ENCODE assay signal across 30 cellular contexts in genomic region chr6:157878039-157878438, GRCh38. TPM values are rescaled to one million over a fixed set of nuclear protein-coding genes. Genes with fewer than 3 reads are reported as not detected.
DNase-seq lines count a peak whose midpoint lies in the region; ATAC-seq lines count a peak whose summit lies in the region.
"Had no signal": no experiment of that assay in that cellular context is flagged by ENCODE, and none has a peak within 500 bp of the region (broad histone marks: within the 10 kb centered on the region; RNA-seq: fewer than 3 reads in every experiment).

No MANE protein-coding gene starts in this region.

- H2BK12ac ChIP-seq in mesenchymal stem cell (ENCODE audit: low read length in 2 of 2) = no peak overlapping the region

- peak overlapping the region; percentile 66 for H3K27ac Mint-ChIP-seq in activated CD4-positive, alpha-beta T cell treated with anti-CD3 and anti-CD28 coated beads for 36 hours
- peak overlapping the region in 2 of 3 donors; percentile 87 to 98 for H3K27ac Mint-ChIP-seq in CD4-positive, CD25-positive, alpha-beta regulatory T cell
- H3K27ac Mint-ChIP-seq in activated naive CD4-positive, alpha-beta T cell treated with anti-CD3 and anti-CD28 coated beads, Interleukin-2, amount 50 U/mL, for 72 hours = peak overlapping the region; percentile 47 to 53
- H3K27ac Mint-ChIP-seq: activated CD8-positive, alpha-beta memory T cell treated with anti-CD3 and anti-CD28 coated beads, Interleukin-2, amount 10 ng/mL, durations not matched to agents 7 days and 5 days; activated T-helper 2 cell treated with anti-CD3 and anti-CD28 coated beads, Interferon-gamma antibody, Interleukin-2, Interleukin-4, amounts not matched to agents 10 μg/mL and 5 μg/mL and 100 μg/mL, durations not matched to agents 14 hours and 24 hours and 36 hours; progenitor cell of endocrine pancreas had no signal

- peaks cover 28% of the 10 kb centered on the region for H3K36me3 ChIP-seq in CD4-positive, CD25-positive, alpha-beta regulatory T cell (ENCODE audit: control insufficient read depth, insufficient read depth, low read length)
- peaks cover 24 to 97% of the 10 kb centered on the region in 2 experiments for H3K36me3 ChIP-seq in mesenchymal stem cell (ENCODE audit: control insufficient read depth in 1 of 2, insufficient read depth in 2 of 2, low read depth in 1 of 2, low read length in 2 of 2)
- H3K36me3 ChIP-seq: neutrophil had no signal

- H2AFZ ChIP-seq in mesenchymal stem cell (ENCODE audit: low read depth, low read length) = no peak overlapping the region

- no peak overlapping the region for H2BK15ac ChIP-seq in mesenchymal stem cell (ENCODE audit: low read depth, poor library complexity, severe bottlenecking)

- no peak overlapping the region for H3K4me2 ChIP-seq in mesenchymal stem cell (ENCODE audit: low read length, poor library complexity, severe bottlenecking)

- ATAC-seq in activated CD4-positive, alpha-beta T cell treated with anti-CD3 and anti-CD28 coated beads for 36 hours = no peak
- no peak for ATAC-seq in CD4-positive, CD25-positive, alpha-beta regulatory T cell (ENCODE audit: low read depth in 2 of 2)
- no peak for ATAC-seq in activated naive CD4-positive, alpha-beta T cell treated with anti-CD3 and anti-CD28 coated beads, Interleukin-2, amount 50 U/mL, for 72 hours
- no peak for ATAC-seq in GM21381 (IDR thresholded peaks at IDR 0.05; ENCODE audit: unreplicated experiment)
- ATAC-seq: activated CD8-positive, alpha-beta memory T cell treated with anti-CD3 and anti-CD28 coated beads, Interleukin-2, amount 10 ng/mL, durations not matched to agents 7 days and 5 days; effector memory CD8-positive, alpha-beta T cell; esophagus mucosa; GM12878 had no signal

- peaks cover 25% of the 10 kb centered on the region for H3K4me1 ChIP-seq in CD4-positive, CD25-positive, alpha-beta regulatory T cell (ENCODE audit: control insufficient read depth, insufficient read depth, low read length, poor library complexity, severe bottlenecking)
- peaks cover 2% of the 10 kb centered on the region for H3K4me1 ChIP-seq in mesenchymal stem cell (ENCODE audit: control insufficient read depth, insufficient read depth, low read depth, low read length)
- H3K4me1 ChIP-seq: sigmoid colon, SJCRH30, tibial artery had no signal

- WGBS in mesenchymal stem cell = 92% methylated on average over 2 of the region's 2 CpGs

- CTCF ChIA-PET in activated CD4-positive, alpha-beta T cell treated with anti-CD3 and anti-CD28 coated beads for 36 hours (lab: Charles Lee) = interaction anchor here (0.8 to 1.9 kb wide), 10 partner anchors 10 to 192 kb away, joined by 3 to 4 read pairs (median 3); no protein-coding TSS in a partner anchor

- H2BK5ac ChIP-seq in mesenchymal stem cell (ENCODE audit: low read depth, low read length, poor library complexity, severe bottlenecking) = no peak overlapping the region

- no peak overlapping the region for H2BK120ac ChIP-seq in mesenchymal stem cell (ENCODE audit: low read depth, low read length)

- H3K4me3 Mint-ChIP-seq in activated CD4-positive, alpha-beta T cell treated with anti-CD3 and anti-CD28 coated beads for 36 hours = peak overlapping the region; percentile 5
- peak overlapping the region; percentile 9 to 48 (median 24) for H3K4me3 Mint-ChIP-seq in CD4-positive, CD25-positive, alpha-beta regulatory T cell
- H3K4me3 Mint-ChIP-seq: activated CD8-positive, alpha-beta memory T cell treated with anti-CD3 and anti-CD28 coated beads, Interleukin-2, amount 10 ng/mL, durations not matched to agents 7 days and 5 days; effector memory CD8-positive, alpha-beta T cell had no signal

- no peak overlapping the region for H3K4me3 ChIP-seq in CD4-positive, CD25-positive, alpha-beta regulatory T cell (ENCODE audit: low read depth, low read length)
- no peak overlapping the region for H3K4me3 ChIP-seq in mesenchymal stem cell (ENCODE audit: insufficient read depth in 1 of 2, low read depth in 1 of 2, low read length in 2 of 2)
- H3K4me3 ChIP-seq: GM12878, sigmoid colon, SJCRH30, tibial artery had no signal

- POLR2A ChIA-PET in activated CD4-positive, alpha-beta T cell treated with anti-CD3 and anti-CD28 coated beads for 36 hours (lab: Charles Lee) = interaction anchor here (0.6 to 1.2 kb wide), 3 partner anchors 12 to 441 kb away, joined by 3 to 7 read pairs (median 7); no protein-coding TSS in a partner anchor

- no peaks in the 10 kb centered on the region for H3K27me3 Mint-ChIP-seq in activated CD4-positive, alpha-beta T cell treated with anti-CD3 and anti-CD28 coated beads for 36 hours
- H3K27me3 Mint-ChIP-seq in CD4-positive, CD25-positive, alpha-beta regulatory T cell = no peaks in the 10 kb centered on the region
- H3K27me3 Mint-ChIP-seq: activated CD8-positive, alpha-beta memory T cell treated with anti-CD3 and anti-CD28 coated beads, Interleukin-2, amount 10 ng/mL, durations not matched to agents 7 days and 5 days; effector memory CD8-positive, alpha-beta T cell; progenitor cell of endocrine pancreas had no signal

- H3K79me1 ChIP-seq in mesenchymal stem cell (replicated peaks; ENCODE audit: low read length, poor library complexity, severe bottlenecking) = peaks cover 27% of the 10 kb centered on the region

- no peak for DNase-seq in activated CD4-positive, alpha-beta T cell treated with anti-CD3 and anti-CD28 coated beads for 36 hours
- DNase-seq in activated CD4-positive, alpha-beta T cell treated with anti-CD3 and anti-CD28 coated beads, Interleukin-2, amount 50 U/mL, for 48 hours = no peak
- DNase-seq in CD4-positive, CD25-positive, alpha-beta regulatory T cell = no peak
- no peak for DNase-seq in activated naive CD4-positive, alpha-beta T cell treated with anti-CD3 and anti-CD28 coated beads, Interleukin-2, amount 50 U/mL, for 72 hours (ENCODE audit: low spot score in 2 of 2)
- no peak for DNase-seq in mesenchymal stem cell
- no peak for DNase-seq in islet precursor cell
- no peak for DNase-seq in cardiac septum (ENCODE audit: low spot score)
- DNase-seq: 8988T; activated CD8-positive, alpha-beta memory T cell treated with anti-CD3 and anti-CD28 coated beads, Interleukin-2, amount 10 ng/mL, durations not matched to agents 7 days and 5 days; amniotic stem cell; DMS 273 treated with DMSO at 0.1 percent for 48 hours; effector memory CD8-positive, alpha-beta T cell; EL; foreskin fibroblast; GOT3; left cardiac atrium; NCI-H1417; NCI-H2081 treated with DMSO at 0.1 percent for 48 hours; NCI-H774; sigmoid colon; SJCRH30; stimulated activated CD4-positive, alpha-beta T cell treated with anti-CD3 and anti-CD28 coated beads, Interleukin-4, amount 100 ng/mL, for 24 hours; T-helper 1 cell; tibial artery had no signal

- no peak overlapping the region for H4K91ac ChIP-seq in mesenchymal stem cell (ENCODE audit: low read length)

- no peak overlapping the region for H3K14ac ChIP-seq in mesenchymal stem cell (ENCODE audit: low read length in 2 of 2)

- intact Hi-C loops in activated CD4-positive, alpha-beta T cell treated with anti-CD3 and anti-CD28 coated beads for 36 hours (cut with DNase I, micrococcal nuclease) = loop anchor here in 1 of 2 experiments (10.0 kb wide), 1 partner anchor 213 kb away; no protein-coding TSS in a partner anchor
- intact Hi-C loops in cardiac septum (cut with DNase I) = no loop called here

- peaks cover 82% of the 10 kb centered on the region for H3K36me3 Mint-ChIP-seq in activated CD4-positive, alpha-beta T cell treated with anti-CD3 and anti-CD28 coated beads for 36 hours (ENCODE audit: low read depth)
- H3K36me3 Mint-ChIP-seq in CD4-positive, CD25-positive, alpha-beta regulatory T cell = peaks cover 70% of the 10 kb centered on the region
- peaks cover 42 to 65% of the 10 kb centered on the region in 2 donors for H3K36me3 Mint-ChIP-seq in activated naive CD4-positive, alpha-beta T cell treated with anti-CD3 and anti-CD28 coated beads, Interleukin-2, amount 50 U/mL, for 72 hours

- H3K4ac ChIP-seq in mesenchymal stem cell (ENCODE audit: low read depth in 1 of 2, low read length in 2 of 2) = no peak overlapping the region

- no peaks in the 10 kb centered on the region for H3K9me3 Mint-ChIP-seq in activated CD4-positive, alpha-beta T cell treated with anti-CD3 and anti-CD28 coated beads for 36 hours (ENCODE audit: low read depth)
- no peaks in the 10 kb centered on the region for H3K9me3 Mint-ChIP-seq in CD4-positive, CD25-positive, alpha-beta regulatory T cell
- H3K9me3 Mint-ChIP-seq in activated naive CD4-positive, alpha-beta T cell treated with anti-CD3 and anti-CD28 coated beads, Interleukin-2, amount 50 U/mL, for 72 hours = no peaks in the 10 kb centered on the region
- H3K9me3 Mint-ChIP-seq: activated T-helper 2 cell treated with anti-CD3 and anti-CD28 coated beads, Interferon-gamma antibody, Interleukin-2, Interleukin-4, amounts not matched to agents 10 μg/mL and 5 μg/mL and 100 μg/mL, durations not matched to agents 14 hours and 24 hours and 36 hours; effector memory CD8-positive, alpha-beta T cell had no signal

- no peak overlapping the region for H3K23ac ChIP-seq in mesenchymal stem cell (ENCODE audit: low read length in 2 of 2)

- no peaks in the 10 kb centered on the region for H3K9me3 ChIP-seq in CD4-positive, CD25-positive, alpha-beta regulatory T cell (ENCODE audit: control insufficient read depth in 2 of 2, low read length in 2 of 2)
- H3K9me3 ChIP-seq in mesenchymal stem cell (ENCODE audit: control insufficient read depth, low read length) = no peaks in the 10 kb centered on the region
- H3K9me3 ChIP-seq: neutrophil, sigmoid colon, SJCRH30, tibial artery had no signal

- no peaks in the 10 kb centered on the region for H3K27me3 ChIP-seq in CD4-positive, CD25-positive, alpha-beta regulatory T cell (ENCODE audit: control insufficient read depth, insufficient read depth, low read length)
- no peaks in the 10 kb centered on the region for H3K27me3 ChIP-seq in mesenchymal stem cell (ENCODE audit: control insufficient read depth in 1 of 2, insufficient read depth in 1 of 2, low read length in 2 of 2)
- H3K27me3 ChIP-seq: neutrophil, sigmoid colon, SJCRH30, tibial artery had no signal

- no peak overlapping the region for H3K27ac ChIP-seq in CD4-positive, CD25-positive, alpha-beta regulatory T cell (ENCODE audit: insufficient read depth, low read length, poor library complexity, severe bottlenecking)
- H3K27ac ChIP-seq in mesenchymal stem cell (ENCODE audit: low read length, poor library complexity, severe bottlenecking) = no peak overlapping the region
- H3K27ac ChIP-seq: neutrophil, sigmoid colon, SJCRH30, tibial artery had no signal

- peaks cover 72% of the 10 kb centered on the region for H3K4me1 Mint-ChIP-seq in activated CD4-positive, alpha-beta T cell treated with anti-CD3 and anti-CD28 coated beads for 36 hours
- H3K4me1 Mint-ChIP-seq in CD4-positive, CD25-positive, alpha-beta regulatory T cell = peaks cover 34 to 69% (median 46%) of the 10 kb centered on the region in 4 donors

- H4K8ac ChIP-seq in mesenchymal stem cell (ENCODE audit: low read length) = no peak overlapping the region

- no peak overlapping the region for H3K18ac ChIP-seq in mesenchymal stem cell (ENCODE audit: low read depth in 1 of 2, low read length in 2 of 2)

- H3K9ac ChIP-seq in mesenchymal stem cell (ENCODE audit: low read length) = peak overlapping the region; percentile 24

- no peak overlapping the region for H2AK5ac ChIP-seq in mesenchymal stem cell (ENCODE audit: low read length, severe bottlenecking)

RNA-seq across cellular contexts. Expression of gene SNX9, which starts 55.0 kb away (rescaled TPM):
- total RNA-seq in activated CD4-positive, alpha-beta T cell treated with anti-CD3 and anti-CD28 coated beads for 36 hours = 10 to 100 TPM; 39.4 to 43.3 TPM
- 31.6 TPM for total RNA-seq in CD4-positive, CD25-positive, alpha-beta regulatory T cell
- polyA plus RNA-seq in CD4-positive, CD25-positive, alpha-beta regulatory T cell = 10 to 100 TPM; 16.4 to 23.5 (median 19.9) TPM
- total RNA-seq in activated naive CD4-positive, alpha-beta T cell treated with anti-CD3 and anti-CD28 coated beads, Interleukin-2, amount 50 U/mL, for 72 hours = 10 to 100 TPM; 27.6 to 35.0 TPM
- 40.4 TPM for polyA plus RNA-seq in mesenchymal stem cell (2013, experiment 1 of 2)
- polyA plus RNA-seq in mesenchymal stem cell (2013, experiment 2 of 2) = 41.1 TPM
- total RNA-seq in cardiac septum = 34.2 TPM
